Comparison of ENCODE assay signal across 21 cellular contexts in genomic region chr4:76698141-76698540, GRCh38.
"Had no signal": no experiment of that assay in that cellular context is flagged by ENCODE, and none has a peak within 500 bp of the region (broad histone marks: within the 10 kb centered on the region; RNA-seq: fewer than 3 reads in every experiment).

No MANE protein-coding gene starts in this region.

- H3K36me3 Mint-ChIP-seq: immature natural killer cell; memory B cell; mesothelial cell of epicardium; natural killer cell; stimulated activated effector memory CD8-positive, alpha-beta T cell treated with anti-CD3 and anti-CD28 coated beads, Interleukin-12 subunit alpha, Interleukin-12 subunit beta, amount 100 ng/mL, for 72 hours had no signal

- H3K4me1 ChIP-seq: right atrium auricular region had no signal

- DNase-seq: dermis blood vessel endothelial cell; erythroblast; foreskin keratinocyte; immature natural killer cell; left ventricle myocardium inferior; lower lobe of right lung; natural killer cell; nucleus accumbens; ovary; stimulated activated CD4-positive, alpha-beta T cell treated with anti-CD3 and anti-CD28 coated beads, Interleukin-2, amount 100 ng/mL, for 48 hours; stimulated activated CD8-positive, alpha-beta memory T cell treated with anti-CD3 and anti-CD28 coated beads, Interleukin-4, amount 100 ng/mL, for 48 hours; stimulated activated naive CD8-positive, alpha-beta T cell treated with anti-CD3 and anti-CD28 coated beads, Interleukin-15, Interleukin-2, amounts not matched to agents 100 U/mL and 50 U/mL, for 24 hours; tibial artery; upper lobe of right lung had no signal

- H3K4me3 ChIP-seq: left ventricle myocardium inferior, lower lobe of right lung, ovary, right atrium auricular region, smooth muscle cell, tibial artery, upper lobe of right lung, vagina had no signal

- H3K4me1 Mint-ChIP-seq: memory B cell; stimulated activated effector memory CD8-positive, alpha-beta T cell treated with anti-CD3 and anti-CD28 coated beads, Interleukin-12 subunit alpha, Interleukin-12 subunit beta, amount 100 ng/mL, for 72 hours had no signal

- ATAC-seq: foreskin keratinocyte; lower lobe of right lung; natural killer cell; stimulated activated effector memory CD8-positive, alpha-beta T cell treated with anti-CD3 and anti-CD28 coated beads, Interleukin-12 subunit alpha, Interleukin-12 subunit beta, amount 100 ng/mL, for 72 hours; stimulated activated naive CD8-positive, alpha-beta T cell treated with anti-CD3 and anti-CD28 coated beads, Interleukin-15, Interleukin-2, amounts not matched to agents 100 U/mL and 50 U/mL, for 24 hours; upper lobe of right lung had no signal

- H3K9me3 Mint-ChIP-seq: immature natural killer cell; memory B cell; mesothelial cell of epicardium; natural killer cell; neural crest cell; stimulated activated effector memory CD8-positive, alpha-beta T cell treated with anti-CD3 and anti-CD28 coated beads, Interleukin-12 subunit alpha, Interleukin-12 subunit beta, amount 100 ng/mL, for 72 hours had no signal

- H3K36me3 ChIP-seq: left ventricle myocardium inferior, lower lobe of right lung, ovary, right atrium auricular region, tibial artery, upper lobe of right lung, vagina had no signal

- H3K27me3 ChIP-seq: foreskin keratinocyte, ovary, right atrium auricular region, tibial artery, upper lobe of right lung, vagina had no signal

- H3K9me3 ChIP-seq: left ventricle myocardium inferior, lower lobe of right lung, ovary, right atrium auricular region, tibial artery, upper lobe of right lung, vagina had no signal

- H3K27ac Mint-ChIP-seq: immature natural killer cell; memory B cell; natural killer cell; stimulated activated effector memory CD8-positive, alpha-beta T cell treated with anti-CD3 and anti-CD28 coated beads, Interleukin-12 subunit alpha, Interleukin-12 subunit beta, amount 100 ng/mL, for 72 hours had no signal

- H3K4me3 Mint-ChIP-seq: immature natural killer cell; memory B cell; mesothelial cell of epicardium; natural killer cell; neural crest cell; stimulated activated effector memory CD8-positive, alpha-beta T cell treated with anti-CD3 and anti-CD28 coated beads, Interleukin-12 subunit alpha, Interleukin-12 subunit beta, amount 100 ng/mL, for 72 hours had no signal

- H3K27ac ChIP-seq: foreskin keratinocyte, left ventricle myocardium inferior, lower lobe of right lung, ovary, right atrium auricular region, tibial artery, upper lobe of right lung, vagina had no signal
